ENCODE assay signal across 16 cellular contexts in the genomic region with DNA sequence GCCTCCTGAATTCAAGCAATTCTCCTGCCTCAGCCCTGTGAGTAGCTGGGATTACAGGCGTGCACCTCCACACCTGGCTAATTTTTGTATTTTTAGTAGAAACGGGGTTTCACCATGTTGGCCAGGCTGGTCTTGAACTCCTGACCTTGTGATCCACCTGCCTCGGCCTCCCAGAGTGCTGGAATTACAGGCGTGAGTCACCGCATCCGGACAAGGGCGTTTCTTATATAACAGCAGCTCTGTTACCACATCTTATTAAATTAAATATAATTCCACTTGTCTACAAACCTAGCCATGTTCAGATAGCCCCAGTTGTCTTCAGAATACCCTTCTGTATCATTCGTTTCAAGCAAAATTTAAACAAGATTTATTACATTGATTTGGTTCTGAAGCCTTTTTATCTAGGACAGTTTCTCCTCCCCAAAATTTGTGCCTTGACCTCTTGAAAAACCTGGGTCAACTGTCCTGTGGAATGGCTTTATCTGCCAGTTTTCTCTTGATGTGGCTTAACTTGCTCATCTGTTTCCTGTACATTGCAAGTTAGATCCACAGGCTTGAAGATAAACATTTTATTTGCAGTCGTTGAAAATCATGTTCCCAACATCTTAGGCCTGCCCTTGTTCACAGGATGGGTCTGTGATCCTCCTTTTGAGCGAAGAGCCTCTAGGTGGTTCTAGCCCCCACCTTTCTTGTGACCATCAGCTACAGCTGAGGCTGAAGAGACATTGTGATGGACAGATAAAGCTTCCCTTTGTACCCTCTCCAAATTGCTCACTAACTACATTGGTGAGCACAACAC.
A peak's percentile ranks its signal among the peaks of the same experiment; 100 is the strongest.
DNase-seq lines count a peak whose midpoint lies in the region; ATAC-seq and TF ChIP-seq lines count a peak whose summit lies in the region.
"Had no signal": no experiment of that assay in that cellular context is flagged by ENCODE, and none has a peak within 500 bp of the region (broad histone marks: within the 10 kb centered on the region; RNA-seq: fewer than 3 reads in every experiment).

No MANE protein-coding gene starts in this region.

- H3K9me1 ChIP-seq in IMR-90 (ENCODE audit: insufficient read depth, low read length), result peaks cover 16% of the 10 kb centered on the region; the same call in 1 of the 2 replicates

- POLR2A ChIA-PET in IMR-90 (lab: Charles Lee; ENCODE audit: unreplicated experiment), result no interaction called here
- POLR2A ChIA-PET in WTC11 (lab: Charles Lee), result no interaction called here

- no peak overlapping the region for H3K4me3 Mint-ChIP-seq in WTC11
- H3K4me3 Mint-ChIP-seq in memory B cell, result no peak overlapping the region
- H3K4me3 Mint-ChIP-seq in activated T-helper 17 cell treated with anti-CD3 and anti-CD28 coated beads, Interleukin-2, amount 50 U/mL, for 72 hours, result no peak overlapping the region

- H3K36me3 Mint-ChIP-seq in WTC11, result no peaks in the 10 kb centered on the region
- peaks cover 21% of the 10 kb centered on the region for H3K36me3 Mint-ChIP-seq in memory B cell
- H3K36me3 Mint-ChIP-seq in activated T-helper 17 cell treated with anti-CD3 and anti-CD28 coated beads, Interleukin-2, amount 50 U/mL, for 72 hours (ENCODE audit: low read depth), result peaks cover 13% of the 10 kb centered on the region

- dilution Hi-C loops in IMR-90 (cut with HindIII; ENCODE audit: low sequenced_read_pairs, unreplicated experiment), result no loop called here

- no TSS peak for BruUV-seq in IMR-90 (replicated peaks; lab: Mats Ljungman, UMichigan)

- peaks cover 43% of the 10 kb centered on the region for H3K4me1 Mint-ChIP-seq in WTC11
- peaks cover 41% of the 10 kb centered on the region for H3K4me1 Mint-ChIP-seq in memory B cell
- peaks cover 37% of the 10 kb centered on the region for H3K4me1 Mint-ChIP-seq in activated T-helper 17 cell treated with anti-CD3 and anti-CD28 coated beads, Interleukin-2, amount 50 U/mL, for 72 hours

- no peak overlapping the region for H2AFZ ChIP-seq in IMR-90 (replicated peaks; ENCODE audit: low read length, poor library complexity)

- H3K9ac ChIP-seq in BLaER1, result no peak overlapping the region
- no peak overlapping the region for H3K9ac ChIP-seq in IMR-90 (ENCODE audit: low read depth, low read length)

- H3K27me3 ChIP-seq in BLaER1 (no peaks in the 10 kb centered on the region), IMR-90 (ENCODE audit: control insufficient read depth, insufficient read depth, low read length) (no peaks in the 10 kb centered on the region)
- H3K27me3 ChIP-seq: SJCRH30 had no signal

- no peak overlapping the region for H2BK20ac ChIP-seq in IMR-90 (ENCODE audit: low read depth, low read length)

- no peak overlapping the region for H2BK15ac ChIP-seq in IMR-90 (ENCODE audit: low read depth, low read length)

- H2BK120ac ChIP-seq in IMR-90 (ENCODE audit: low read depth, low read length), result no peak overlapping the region

- intact Hi-C loops in IMR-90 (cut with micrococcal nuclease), result no loop called here

- no peak overlapping the region for H2BK5ac ChIP-seq in IMR-90 (ENCODE audit: low read depth, low read length, poor library complexity, severe bottlenecking)

- H3K36me3 ChIP-seq in BLaER1, result peaks cover 31% of the 10 kb centered on the region
- H3K36me3 ChIP-seq in IMR-90 (ENCODE audit: control insufficient read depth, insufficient read depth, low read length), result no peaks in the 10 kb centered on the region
- H3K36me3 ChIP-seq: SJCRH30 had no signal

- H3K27me3 Mint-ChIP-seq in WTC11 (ENCODE audit: low read depth), result no peaks in the 10 kb centered on the region
- H3K27me3 Mint-ChIP-seq in memory B cell, result no peaks in the 10 kb centered on the region
- no peaks in the 10 kb centered on the region for H3K27me3 Mint-ChIP-seq in activated T-helper 17 cell treated with anti-CD3 and anti-CD28 coated beads, Interleukin-2, amount 50 U/mL, for 72 hours

- no peak for DNase-seq in IMR-90
- no peak for DNase-seq in WTC11 (ENCODE audit: low spot score)
- DNase-seq in memory B cell (ENCODE audit: low spot score in 2 of 2), result no peak
- DNase-seq in T1000 (lab: John Stamatoyannopoulos, UW), result no peak
- no peak for DNase-seq in COLO668 (lab: John Stamatoyannopoulos, UW; ENCODE audit: unreplicated experiment)
- DNase-seq: C1 segment of cervical spinal cord, DMS79, Kasumi-1, MM.1S, NCI-H1092, NCI-H1436 treated with DMSO at 0.1 percent for 48 hours, NCI-H2029, NCI-H526, SJCRH30 had no signal

- in situ Hi-C loops in IMR-90 (cut with MboI; ENCODE audit: low sequenced_read_pairs), result no loop called here

- no peak overlapping the region for H4K91ac ChIP-seq in IMR-90 (ENCODE audit: insufficient read depth, low read depth, low read length)

- H3K9me3 Mint-ChIP-seq in WTC11 (no peaks in the 10 kb centered on the region), memory B cell (peaks cover 3% of the 10 kb centered on the region)
- H3K9me3 Mint-ChIP-seq in activated T-helper 17 cell treated with anti-CD3 and anti-CD28 coated beads, Interleukin-2, amount 50 U/mL, for 72 hours, result no peaks in the 10 kb centered on the region

- no peak overlapping the region for H3K18ac ChIP-seq in IMR-90 (ENCODE audit: low read depth, low read length)

- CTCF ChIA-PET in IMR-90 (lab: Yijun Ruan, JAX), result no interaction called here
- CTCF ChIA-PET in WTC11 (lab: Charles Lee), result interaction anchor here (0.7 kb wide), 1 partner anchor 158 kb away, joined by 6 read pairs; no protein-coding TSS in a partner anchor

- H2AK9ac ChIP-seq in IMR-90 (replicated peaks; ENCODE audit: low read depth, low read length, poor library complexity), result no peak overlapping the region

- H3K9me3 ChIP-seq in BLaER1 (no peaks in the 10 kb centered on the region), IMR-90 (ENCODE audit: control insufficient read depth, insufficient read depth, low read length) (no peaks in the 10 kb centered on the region)
- H3K9me3 ChIP-seq: SJCRH30 had no signal

- ATAC-seq in IMR-90 (ENCODE audit: low read depth) (no peak), WTC11 (no peak), memory B cell (ENCODE audit: low read depth) (no peak)
- no peak for ATAC-seq in activated T-helper 17 cell treated with anti-CD3 and anti-CD28 coated beads, Interleukin-2, amount 50 U/mL, for 72 hours (replicated peaks)

- H3K23ac ChIP-seq in IMR-90 (ENCODE audit: low read depth, low read length), result peak overlapping the region; percentile 7; the same call in 1 of the 2 replicates

- no peak overlapping the region for H4K5ac ChIP-seq in IMR-90 (ENCODE audit: low read depth, low read length)

- TF ChIP-seq CTCF in IMR-90 (conservative IDR thresholded peaks at IDR 0.05; ENCODE audit: low read depth, low read length), result no peak
- no peak for TF ChIP-seq CTCF in WTC11 (IDR thresholded peaks at IDR 0.05)

- WGBS in IMR-90 (ENCODE audit: extremely low coverage in 2 of 2, insufficient read length in 1 of 2), 2 experiments, result 100% methylated on average over 1 of the region's 10 CpGs; no CpG with 5 or more reads in 1 of the 2 experiments

- H2AK5ac ChIP-seq in IMR-90 (ENCODE audit: low read depth, low read length), result no peak overlapping the region

- H3K4me1 ChIP-seq in BLaER1 (peaks cover 23% of the 10 kb centered on the region), IMR-90 (ENCODE audit: control insufficient read depth, insufficient read depth, low read length) (peaks cover 2% of the 10 kb centered on the region)
- H3K4me1 ChIP-seq: SJCRH30 had no signal

- peaks cover 25 to 57% of the 10 kb centered on the region in 2 experiments for H3K79me1 ChIP-seq in IMR-90 (ENCODE audit: low read depth in 1 of 2, low read length in 2 of 2)

- no peak overlapping the region for H3K27ac ChIP-seq in BLaER1
- no peak overlapping the region for H3K27ac ChIP-seq in IMR-90 (ENCODE audit: insufficient read depth, low read length)
- H3K27ac ChIP-seq: SJCRH30 had no signal

- no peak overlapping the region for H3K4me3 ChIP-seq in BLaER1
- H3K4me3 ChIP-seq in IMR-90 (ENCODE audit: insufficient read depth, low read depth, low read length), result no peak overlapping the region
- H3K4me3 ChIP-seq: SJCRH30 had no signal

- H3K27ac Mint-ChIP-seq in WTC11, result peak overlapping the region; percentile 28; the same call in 1 of the 2 replicates
- peak overlapping the region; percentile 22 for H3K27ac Mint-ChIP-seq in memory B cell
- H3K27ac Mint-ChIP-seq in activated T-helper 17 cell treated with anti-CD3 and anti-CD28 coated beads, Interleukin-2, amount 50 U/mL, for 72 hours, result no peak overlapping the region

- no peak overlapping the region for H3K14ac ChIP-seq in IMR-90 (replicated peaks; ENCODE audit: low read depth, low read length)

- no peak overlapping the region for H3K56ac ChIP-seq in IMR-90 (ENCODE audit: extremely low read depth, insufficient read depth, low read length)

- no peak overlapping the region for H4K8ac ChIP-seq in IMR-90 (ENCODE audit: low read depth in 2 of 2, low read length in 2 of 2)

- peaks cover 91% of the 10 kb centered on the region for H4K20me1 ChIP-seq in BLaER1
- peaks cover 18% of the 10 kb centered on the region for H4K20me1 ChIP-seq in IMR-90 (ENCODE audit: insufficient read depth, low read length)

- H3K4ac ChIP-seq in IMR-90 (ENCODE audit: low read depth, low read length), result no peak overlapping the region

- H3K4me2 ChIP-seq in BLaER1, result peak overlapping the region; percentile 35
- no peak overlapping the region for H3K4me2 ChIP-seq in IMR-90 (ENCODE audit: low read depth, low read length)

- TF ChIP-seq RAD21 in IMR-90 (IDR thresholded peaks at IDR 0.05; ENCODE audit: low read length), result no peak

- TF ChIP-seq POLR2A in IMR-90 (IDR thresholded peaks at IDR 0.05; ENCODE audit: low read depth, low read length), result no peak

TF ChIP-seq in IMR-90, 13 proteins besides CTCF, POLR2A, EP300 and RAD21 (continues in another document):
- TF ChIP-seq, protein P1, sequence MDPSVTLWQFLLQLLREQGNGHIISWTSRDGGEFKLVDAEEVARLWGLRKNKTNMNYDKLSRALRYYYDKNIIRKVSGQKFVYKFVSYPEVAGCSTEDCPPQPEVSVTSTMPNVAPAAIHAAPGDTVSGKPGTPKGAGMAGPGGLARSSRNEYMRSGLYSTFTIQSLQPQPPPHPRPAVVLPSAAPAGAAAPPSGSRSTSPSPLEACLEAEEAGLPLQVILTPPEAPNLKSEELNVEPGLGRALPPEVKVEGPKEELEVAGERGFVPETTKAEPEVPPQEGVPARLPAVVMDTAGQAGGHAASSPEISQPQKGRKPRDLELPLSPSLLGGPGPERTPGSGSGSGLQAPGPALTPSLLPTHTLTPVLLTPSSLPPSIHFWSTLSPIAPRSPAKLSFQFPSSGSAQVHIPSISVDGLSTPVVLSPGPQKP (IDR thresholded peaks at IDR 0.05; ENCODE audit: borderline replicate concordance, low read depth, low read length), result no peak

TF ChIP-seq in WTC11, 78 proteins besides CTCF, POLR2A, EP300 and RAD21 (continues in another document):
- TF ChIP-seq ZBTB21 (CRISPR knock-in tag; IDR thresholded peaks at IDR 0.05; ENCODE audit: borderline replicate concordance), result no peak
